9 cellular contexts compared by ENCODE assay signal in the genomic region with DNA sequence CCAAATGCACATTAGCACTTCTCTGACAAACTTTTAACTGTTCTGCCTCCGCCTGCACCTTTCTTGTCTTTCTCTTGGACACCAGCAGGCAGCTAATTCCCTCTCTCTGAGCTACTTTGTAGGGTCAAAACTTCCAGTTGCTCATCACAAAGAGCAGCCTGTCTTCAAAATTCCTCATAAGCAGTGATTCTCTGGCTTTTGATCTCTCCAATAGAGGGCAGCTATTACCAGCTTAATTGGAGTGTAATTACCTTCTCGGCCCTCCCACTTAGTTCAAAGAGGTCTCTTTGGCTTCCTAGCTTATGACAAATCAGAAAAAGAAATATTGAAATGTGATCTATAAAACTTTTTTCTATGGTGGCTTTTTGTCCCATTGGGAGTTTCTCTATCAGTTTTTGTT. TPM values are rescaled to one million over a fixed set of nuclear protein-coding genes. Genes with fewer than 3 reads are reported as not detected.
DNase-seq lines count a peak whose midpoint lies in the region; ATAC-seq, FAIRE-seq and TF ChIP-seq lines count a peak whose summit lies in the region.
"Had no signal": no experiment of that assay in that cellular context is flagged by ENCODE, and none has a peak within 500 bp of the region (broad histone marks: within the 10 kb centered on the region; RNA-seq: fewer than 3 reads in every experiment).

No MANE protein-coding gene starts in this region.

- no peaks in the 10 kb centered on the region for H3K9me1 ChIP-seq in K562 (ENCODE audit: control insufficient read depth, insufficient read depth, low read length)

- H3K4me2 ChIP-seq in K562 (ENCODE audit: insufficient read depth, low read length), result no peak overlapping the region

- H4K20me1 ChIP-seq in K562 (replicated peaks; ENCODE audit: control insufficient read depth, insufficient read depth, low read length), result no peaks in the 10 kb centered on the region

- no peak overlapping the region for H3K9ac ChIP-seq in K562 (ENCODE audit: insufficient read depth in 1 of 2, low read depth in 2 of 2, low read length in 2 of 2)

- H3K36me3 ChIP-seq in K562 (ENCODE audit: control insufficient read depth, insufficient read depth, low read length) (no peaks in the 10 kb centered on the region), right lobe of liver (no peaks in the 10 kb centered on the region)

- FAIRE-seq in K562 (lab: Jason Lieb, UNC), result peak; percentile 55

- DNase-seq in COLO829 (ENCODE audit: low spot score) (peak; percentile 35), KBM-7 (peak; percentile 12), K562 (ENCODE audit: extremely low read depth in 1 of 4, low spot score in 3 of 4) (peak in 2 of 4 experiments; percentile 16 to 19), right lobe of liver (no peak), retina (no peak), globus pallidus (ENCODE audit: low spot score) (no peak), activated T-cell treated with anti-CD3 and anti-CD28 coated beads for 4 hours (no peak)

- TF ChIP-seq CTCF in K562 (IDR thresholded peaks at IDR 0.05 in 2 of 3, conservative IDR thresholded peaks at IDR 0.05 in 1 of 3; ENCODE audit: insufficient read depth in 2 of 3, low read depth in 1 of 3, low read length in 3 of 3), result peak; percentile 21 to 66 (median 37); a peak in 3 of 6 replicates
- peak; percentile 38 to 65 (median 54) for TF ChIP-seq CTCF in right lobe of liver (IDR thresholded peaks at IDR 0.05)

- ATAC-seq in K562 (peak; percentile 68), right lobe of liver (peak; percentile 78 to 92 (median 87)), HG02571 (IDR thresholded peaks at IDR 0.05; ENCODE audit: unreplicated experiment) (no peak)

- BruUV-seq in K562 (replicated peaks; lab: Mats Ljungman, UMichigan), result no TSS peak

- H3K27me3 ChIP-seq in K562 (ENCODE audit: control insufficient read depth in 2 of 2, insufficient read depth in 2 of 2, low read length in 2 of 2), result no peaks in the 10 kb centered on the region
- no peaks in the 10 kb centered on the region for H3K27me3 ChIP-seq in right lobe of liver

- H3K9me3 ChIP-seq in K562 (replicated peaks; ENCODE audit: control insufficient read depth, insufficient read depth, low read depth, low read length) (no peaks in the 10 kb centered on the region), right lobe of liver (no peaks in the 10 kb centered on the region)

- POLR2A ChIA-PET in K562 (lab: Yijun Ruan, JAX), result interaction anchor here (0.7 kb wide), 1 partner anchor 183 kb away, joined by 4 read pairs; no protein-coding TSS in a partner anchor

- TF ChIP-seq POLR2A in K562 (conservative IDR thresholded peaks at IDR 0.05), result no peak
- TF ChIP-seq POLR2A in right lobe of liver (IDR thresholded peaks at IDR 0.05), result no peak

- H2AFZ ChIP-seq in K562 (ENCODE audit: low read depth, low read length), result no peak overlapping the region

- H3K4me1 ChIP-seq in K562 (replicated peaks in 1 of 2; ENCODE audit: control insufficient read depth in 2 of 2, insufficient read depth in 2 of 2, low read length in 2 of 2), result no peaks in the 10 kb centered on the region
- H3K4me1 ChIP-seq in right lobe of liver, result peaks cover 0 to 16% (median 7%) of the 10 kb centered on the region in 4 donors

- peak; percentile 56 to 57 for TF ChIP-seq RAD21 in K562 (CRISPR knock-in tag; conservative IDR thresholded peaks at IDR 0.05 in 1 of 2, IDR thresholded peaks at IDR 0.05 in 1 of 2)

- CTCF ChIA-PET in K562 (lab: Yijun Ruan, JAX; ENCODE audit: low intra/inter-chr PET ratio), result interaction anchor here (1.3 kb wide), 1 partner anchor 101 kb away, joined by 8 read pairs; no protein-coding TSS in a partner anchor

- no peak overlapping the region for H3K4me3 ChIP-seq in K562
- no peak overlapping the region for H3K4me3 ChIP-seq in right lobe of liver

- intact Hi-C loops in K562 (cut with micrococcal nuclease) (loop anchor here (1.0 kb wide), 1 partner anchor 102 kb away; no protein-coding TSS in a partner anchor), right lobe of liver (cut with DNase I) (loop anchor here in 1 of 2 donors (5.0 kb wide), 1 partner anchor 103 kb away; no protein-coding TSS in a partner anchor)

- WGBS in K562 (ENCODE audit: insufficient coverage, low coverage, missing lambda C conversion rate), result 3% methylated on average over 2 of the region's 2 CpGs
- 53% methylated on average over 2 of the region's 2 CpGs for WGBS in right lobe of liver (ENCODE audit: insufficient coverage, low coverage, low lambda C conversion rate, missing lambda C conversion rate)

- in situ Hi-C loops in KBM-7 (cut with MboI; ENCODE audit: low pct_unique_long_range_greater_than_20kb, low sequenced_read_pairs), result no loop called here
- in situ Hi-C loops in K562 (cut with MboI), result no loop called here

- no peak overlapping the region for H3K27ac ChIP-seq in K562 (ENCODE audit: extremely low read depth, low read depth, low read length)
- no peak overlapping the region for H3K27ac ChIP-seq in right lobe of liver
- H3K27ac ChIP-seq: HL-60 had no signal

- no peaks in the 10 kb centered on the region for H3K79me2 ChIP-seq in K562 (ENCODE audit: control insufficient read depth, insufficient read depth, low read length)

- TF ChIP-seq EP300 in K562 (IDR thresholded peaks at IDR 0.05; ENCODE audit: low read length), result no peak

TF ChIP-seq in K562, 482 proteins besides CTCF, POLR2A, EP300 and RAD21:
- TF ChIP-seq RAD51 (IDR thresholded peaks at IDR 0.05; ENCODE audit: borderline replicate concordance, low read depth) (no peak), MED1 (CRISPR knock-in tag; IDR thresholded peaks at IDR 0.05; ENCODE audit: borderline replicate concordance) (no peak), SUPT5H (IDR thresholded peaks at IDR 0.05) (no peak)
- TF ChIP-seq, protein P1, sequence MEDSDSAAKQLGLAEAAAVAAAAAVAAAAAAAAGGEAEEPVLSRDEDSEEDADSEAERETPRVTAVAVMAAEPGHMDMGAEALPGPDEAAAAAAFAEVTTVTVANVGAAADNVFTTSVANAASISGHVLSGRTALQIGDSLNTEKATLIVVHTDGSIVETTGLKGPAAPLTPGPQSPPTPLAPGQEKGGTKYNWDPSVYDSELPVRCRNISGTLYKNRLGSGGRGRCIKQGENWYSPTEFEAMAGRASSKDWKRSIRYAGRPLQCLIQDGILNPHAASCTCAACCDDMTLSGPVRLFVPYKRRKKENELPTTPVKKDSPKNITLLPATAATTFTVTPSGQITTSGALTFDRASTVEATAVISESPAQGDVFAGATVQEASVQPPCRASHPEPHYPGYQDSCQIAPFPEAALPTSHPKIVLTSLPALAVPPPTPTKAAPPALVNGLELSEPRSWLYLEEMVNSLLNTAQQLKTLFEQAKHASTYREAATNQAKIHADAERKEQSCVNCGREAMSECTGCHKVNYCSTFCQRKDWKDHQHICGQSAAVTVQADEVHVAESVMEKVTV (CRISPR knock-in tag; IDR thresholded peaks at IDR 0.05), result 0 out of 2 replicates have a peak, but pooled peaks have one; percentile 31

RNA-seq across cellular contexts. Expression of gene RAD23B, which starts 43.6 kb away (rescaled TPM):
- total RNA-seq in K562 (2011; cell fraction: chromatin; rRNA removed; ENCODE audit: low replicate concordance), result 35.9 and 44.5 TPM in 2 replicates
- 23.2 and 23.3 TPM in 2 replicates for total RNA-seq in K562 (2011; cell fraction: nucleolus; rRNA removed)
- 33.0 and 46.1 TPM in 2 replicates for total RNA-seq in K562 (2011; cell fraction: nucleoplasm; rRNA removed)
- 43.9 and 47.6 TPM in 2 replicates for total RNA-seq in K562 (2014; rRNA removed)
- total RNA-seq in K562 (2014; rRNA removed; fragmentation: Illumina TruSeq; extraction: Trizol), result 133 and 144 TPM in 2 replicates
- total RNA-seq in K562 (2015; rRNA removed; fragmentation: Illumina TruSeq; extraction: Trizol), result 108 and 114 TPM in 2 replicates
- total RNA-seq in K562 (2021), result 129 and 134 TPM in 2 replicates
- polyA plus RNA-seq in K562 (2011; rRNA removed), result 128 and 165 TPM in 2 replicates
- polyA plus RNA-seq in K562 (2011; cell fraction: cytosol; rRNA removed), result 87.8 and 95.1 TPM in 2 replicates
- 40.4 and 42.4 TPM in 2 replicates for polyA plus RNA-seq in K562 (2011; cell fraction: nucleus; rRNA removed)
- 61.4 and 102 TPM in 2 replicates for polyA plus RNA-seq in K562 (2012)
- 141 and 184 TPM in 2 replicates for polyA plus RNA-seq in K562 (2014; fragmentation: Illumina TruSeq; extraction: Trizol)
- polyA plus RNA-seq in K562 (2014; fragmentation: Nextera tagmentation; extraction: Ambion mirVana), result 10 to 100 TPM; 14.5 to 30.4 TPM
- 86.3 and 86.9 TPM in 2 replicates for polyA plus RNA-seq in K562 (2014; rRNA removed)
- 139 and 204 TPM in 2 replicates for polyA minus RNA-seq in K562 (2011; rRNA and poly(A)+ RNA removed)
- 116 and 172 TPM in 2 replicates for polyA minus RNA-seq in K562 (2011; cell fraction: cytosol; rRNA and poly(A)+ RNA removed)
- polyA minus RNA-seq in K562 (2011; cell fraction: nucleus; rRNA and poly(A)+ RNA removed), result 19.4 and 33.5 TPM in 2 replicates
- total RNA-seq in right lobe of liver, result 100 to 1,000 TPM in 2 of 6 experiments, 10 to 100 TPM in 4; 86.9 to 110 (median 99.1) TPM

Comparison
In these comparisons a context has a peak if more than half of its experiments do, and no peak if none do; other contexts are left out.
1. DNase-seq: peak in COLO829 (single experiment) and KBM-7 (single experiment); none in right lobe of liver (0 of 3), retina (single experiment), globus pallidus (single experiment) and activated T-cell treated with anti-CD3 and anti-CD28 coated beads for 4 hours (single experiment).